ENCODE assay signal across 1 cellular context in the genomic region with DNA sequence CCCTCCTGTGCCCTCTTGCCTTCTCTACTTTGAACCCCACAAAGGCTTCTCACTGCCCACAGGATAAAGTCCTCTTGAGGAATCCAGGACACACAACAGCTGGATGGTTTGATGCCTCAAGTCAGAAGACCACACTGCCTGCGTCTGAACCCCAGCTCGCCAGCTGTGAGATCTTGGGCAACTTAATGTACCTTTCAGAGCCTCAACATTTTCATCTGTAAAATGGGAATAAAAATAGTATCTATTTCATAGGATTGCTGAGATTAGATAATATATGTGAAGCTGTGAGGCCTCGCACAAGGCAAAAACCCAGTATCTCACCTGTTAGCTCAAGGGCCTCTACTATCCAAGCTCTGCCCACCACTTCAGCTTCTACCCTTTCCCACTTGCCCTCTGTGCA.
TF ChIP-seq lines count a peak whose summit lies in the region.

No MANE protein-coding gene starts in this region.

TF ChIP-seq in GM12878, 131 proteins besides CTCF, POLR2A, EP300 and RAD21:
- TF ChIP-seq ZBED1 (IDR thresholded peaks at IDR 0.05; ENCODE audit: borderline replicate concordance) (no peak), POU2F2 (IDR thresholded peaks at IDR 0.05; ENCODE audit: borderline replicate concordance, low read depth, low read length) (no peak), ZNF622 (IDR thresholded peaks at IDR 0.05) (no peak)
- TF ChIP-seq, protein P1, sequence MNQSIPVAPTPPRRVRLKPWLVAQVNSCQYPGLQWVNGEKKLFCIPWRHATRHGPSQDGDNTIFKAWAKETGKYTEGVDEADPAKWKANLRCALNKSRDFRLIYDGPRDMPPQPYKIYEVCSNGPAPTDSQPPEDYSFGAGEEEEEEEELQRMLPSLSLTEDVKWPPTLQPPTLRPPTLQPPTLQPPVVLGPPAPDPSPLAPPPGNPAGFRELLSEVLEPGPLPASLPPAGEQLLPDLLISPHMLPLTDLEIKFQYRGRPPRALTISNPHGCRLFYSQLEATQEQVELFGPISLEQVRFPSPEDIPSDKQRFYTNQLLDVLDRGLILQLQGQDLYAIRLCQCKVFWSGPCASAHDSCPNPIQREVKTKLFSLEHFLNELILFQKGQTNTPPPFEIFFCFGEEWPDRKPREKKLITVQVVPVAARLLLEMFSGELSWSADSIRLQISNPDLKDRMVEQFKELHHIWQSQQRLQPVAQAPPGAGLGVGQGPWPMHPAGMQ (IDR thresholded peaks at IDR 0.05; ENCODE audit: borderline replicate concordance), result no peak
